13 cellular contexts compared by ENCODE assay signal in genomic region chr6:84581494-84582259, GRCh38.
DNase-seq lines count a peak whose midpoint lies in the region; ATAC-seq and TF ChIP-seq lines count a peak whose summit lies in the region.
"Had no signal": no experiment of that assay in that cellular context is flagged by ENCODE, and none has a peak within 500 bp of the region (broad histone marks: within the 10 kb centered on the region; RNA-seq: fewer than 3 reads in every experiment).

No MANE protein-coding gene starts in this region.

- no peak overlapping the region for H3K4me3 ChIP-seq in choroid plexus epithelial cell (ENCODE audit: low read depth, low read length)
- H3K4me3 ChIP-seq: right atrium auricular region had no signal

- DNase-seq in A172 (ENCODE audit: low spot score) (peak; percentile 55), NOMO-1 (lab: John Stamatoyannopoulos, UW; ENCODE audit: unreplicated experiment in 2 of 2) (peak; percentile 77 to 91), choroid plexus epithelial cell (ENCODE audit: low read depth) (peak; percentile 94), NCI-H446 treated with DMSO at 0.1 percent for 48 hours (lab: John Stamatoyannopoulos, UW) (no peak), NCI-H146 (lab: John Stamatoyannopoulos, UW) (no peak), putamen (ENCODE audit: low spot score) (no peak)
- DNase-seq in effector CD4-positive, alpha-beta T cell = no peak
- DNase-seq: CD8-positive, alpha-beta memory T cell; NCI-H1092 treated with DMSO at 0.1 percent for 48 hours; SHP77 treated with DMSO at 0.1 percent for 48 hours had no signal

- no peak for TF ChIP-seq CTCF in choroid plexus epithelial cell (conservative IDR thresholded peaks at IDR 0.05; ENCODE audit: low read depth, low read length)

- ATAC-seq in GM18868 (IDR thresholded peaks at IDR 0.05; ENCODE audit: unreplicated experiment) = peak; percentile 56
- ATAC-seq: stimulated activated memory B cell treated with anti-CD40 and anti-IgM and Interleukin-4, amounts not matched to agents 10 μg/mL and 1 μg/mL and 100 μg/mL, for 72 hours had no signal

Comparison
In these comparisons a context has a peak if more than half of its experiments do, and no peak if none do; other contexts are left out.
1. DNase-seq: peak in A172 (single experiment), NOMO-1 (2 of 2) and choroid plexus epithelial cell (single experiment); none in NCI-H446 treated with DMSO at 0.1 percent for 48 hours (single experiment), NCI-H146 (single experiment), effector CD4-positive, alpha-beta T cell (single experiment) and putamen (single experiment).